16 cellular contexts compared by ENCODE assay signal in genomic region chr17:81270279-81270678, GRCh38.
"Had no signal": no experiment of that assay in that cellular context is flagged by ENCODE, and none has a peak within 500 bp of the region (broad histone marks: within the 10 kb centered on the region; RNA-seq: fewer than 3 reads in every experiment).

No MANE protein-coding gene starts in this region.

- H3K4me3 Mint-ChIP-seq: activated CD4-positive, alpha-beta memory T cell treated with anti-CD3 and anti-CD28 coated beads for 36 hours; activated naive CD8-positive, alpha-beta T cell treated with anti-CD3 and anti-CD28 coated beads for 36 hours; naive B cell had no signal

- H3K27ac ChIP-seq: breast epithelium, upper lobe of left lung had no signal

- H3K27me3 Mint-ChIP-seq: activated CD4-positive, alpha-beta memory T cell treated with anti-CD3 and anti-CD28 coated beads for 36 hours; activated naive CD8-positive, alpha-beta T cell treated with anti-CD3 and anti-CD28 coated beads for 36 hours; naive B cell had no signal

- DNase-seq: activated CD4-positive, alpha-beta memory T cell treated with anti-CD3 and anti-CD28 coated beads for 36 hours; activated CD4-positive, alpha-beta T cell treated with anti-CD3 and anti-CD28 coated beads for 4 hours; activated CD4-positive, CD25-positive, alpha-beta regulatory T cell; activated naive CD4-positive, alpha-beta T cell treated with Interleukin-2 at 50 U/mL for 16 hours; activated naive CD8-positive, alpha-beta T cell treated with anti-CD3 and anti-CD28 coated beads for 36 hours; activated T-cell treated with anti-CD3 and anti-CD28 coated beads, Interleukin-2, amount 50 U/mL, for 48 hours; cortex of kidney; naive B cell; occipital lobe; retina; stimulated activated CD4-positive, alpha-beta T cell treated with anti-CD3 and anti-CD28 coated beads, Interleukin-4, amount 100 ng/mL, for 24 hours; stimulated activated naive CD4-positive, alpha-beta T cell treated with Interleukin-2 at 50 U/mL for 16 hours; T-helper 1 cell; upper lobe of left lung had no signal

- H3K27ac Mint-ChIP-seq: activated CD4-positive, alpha-beta memory T cell treated with anti-CD3 and anti-CD28 coated beads for 36 hours; activated naive CD8-positive, alpha-beta T cell treated with anti-CD3 and anti-CD28 coated beads for 36 hours; naive B cell had no signal

- H3K27me3 ChIP-seq: breast epithelium, upper lobe of left lung had no signal

- H3K4me1 ChIP-seq: breast epithelium had no signal

- H3K4me3 ChIP-seq: breast epithelium, lung, upper lobe of left lung had no signal

- H3K9me3 ChIP-seq: breast epithelium, upper lobe of left lung had no signal

- H3K36me3 ChIP-seq: breast epithelium had no signal

- H3K9me3 Mint-ChIP-seq: activated CD4-positive, alpha-beta memory T cell treated with anti-CD3 and anti-CD28 coated beads for 36 hours; activated naive CD8-positive, alpha-beta T cell treated with anti-CD3 and anti-CD28 coated beads for 36 hours; naive B cell had no signal
